Comparison of ENCODE assay signal across 8 cellular contexts in genomic region chr12:109775172-109775881, GRCh38.
DNase-seq lines count a peak whose midpoint lies in the region; ATAC-seq lines count a peak whose summit lies in the region.

No MANE protein-coding gene starts in this region.

- DNase-seq in SKM-1 treated with dmso at 0.1 percent for 144 hours (lab: John Stamatoyannopoulos, UW; ENCODE audit: unreplicated experiment), result peak; percentile 10
- DNase-seq in SKM-1 (lab: John Stamatoyannopoulos, UW; ENCODE audit: unreplicated experiment), result no peak
- DNase-seq in NCI-H2107 (lab: John Stamatoyannopoulos, UW), result peak; percentile 65
- peak; percentile 47 to 65 (median 53) for DNase-seq in activated CD4-positive, CD25-positive, alpha-beta regulatory T cell (lab: John Stamatoyannopoulos, UW)
- peak in 56 of 61 donors; percentile 19 to 81 (median 58) for DNase-seq in caudate nucleus (lab: John Stamatoyannopoulos, UW)
- peak; percentile 69 for DNase-seq in kidney tubule cell (ENCODE audit: low spot score)
- DNase-seq in stimulated activated CD4-positive, alpha-beta T cell treated with anti-CD3 and anti-CD28 coated beads, Interleukin-2, amount 100 ng/mL, for 24 hours, result peak; percentile 82 to 83

- ATAC-seq in GM18502 (IDR thresholded peaks at IDR 0.05; ENCODE audit: poor library complexity, unreplicated experiment), result no peak

- H3K27ac ChIP-seq in caudate nucleus (ENCODE audit: low read depth, low read length), result no peak overlapping the region
